39 cellular contexts compared by ENCODE assay signal in the genomic region with DNA sequence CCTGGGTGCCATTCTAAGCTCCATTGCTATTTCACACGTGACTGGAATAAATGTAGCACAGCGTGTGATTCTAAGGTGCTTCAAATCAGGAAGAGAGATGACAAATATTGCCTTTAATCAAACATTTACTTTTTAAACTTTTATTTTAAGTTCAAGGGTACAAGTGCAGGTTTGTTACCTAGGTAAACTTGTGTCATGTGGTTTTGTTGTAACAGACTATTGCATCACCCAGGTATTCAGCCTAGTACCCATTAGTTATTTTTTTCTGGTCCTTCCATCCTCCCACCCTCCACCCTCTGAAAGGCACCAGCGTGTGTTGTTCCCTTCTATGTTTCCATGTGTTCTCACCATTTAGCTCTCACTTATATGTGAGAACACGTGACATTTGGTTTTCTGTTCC.
"Had no signal": no experiment of that assay in that cellular context is flagged by ENCODE, and none has a peak within 500 bp of the region (broad histone marks: within the 10 kb centered on the region; RNA-seq: fewer than 3 reads in every experiment).

No MANE protein-coding gene starts in this region.

- H3K27ac ChIP-seq: adrenal gland, ascending aorta, body of pancreas, brain microvascular endothelial cell, breast epithelium, cardiac muscle cell had no signal

- H3K4me3 Mint-ChIP-seq: activated naive CD4-positive, alpha-beta T cell treated with anti-CD3 and anti-CD28 coated beads for 36 hours; activated naive CD4-positive, alpha-beta T cell treated with anti-CD3 and anti-CD28 coated beads, Interleukin-2, amount 10 ng/mL, durations not matched to agents 7 days and 5 days; activated naive CD4-positive, alpha-beta T cell treated with anti-CD3 and anti-CD28 coated beads, Interleukin-2, amount 50 U/mL, for 24 hours; activated naive CD8-positive, alpha-beta T cell; activated naive CD8-positive, alpha-beta T cell treated with anti-CD3 and anti-CD28 coated beads for 36 hours; activated naive CD8-positive, alpha-beta T cell treated with anti-CD3 and anti-CD28 coated beads, Interleukin-2, amount 10 ng/mL, durations not matched to agents 7 days and 5 days; activated naive CD8-positive, alpha-beta T cell treated with anti-CD3 and anti-CD28 coated beads, Interleukin-2, amount 50 U/mL, for 24 hours; activated T-cell treated with anti-CD3 and anti-CD28 coated beads, Interleukin-2, amount 50 U/mL, for 24 hours; activated T-cell treated with anti-CD3 and anti-CD28 coated beads, Interleukin-2, amount 50 U/mL, for 4 hours; activated T-cell treated with anti-CD3 and anti-CD28 coated beads, Interleukin-2, amount 50 U/mL, for 72 hours; activated T-helper 1 cell treated with anti-CD3 and anti-CD28 coated beads, Interleukin-12 subunit alpha, Interleukin-12 subunit beta, Interleukin-2, Interleukin-4 antibody, amounts not matched to agents 30 ng/mL and 10 ng/mL and 1 ng/mL, durations not matched to agents 14 hours and 24 hours and 36 hours; activated T-helper 17 cell treated with anti-CD3 and anti-CD28 coated beads, Interleukin-2, amount 50 U/mL, for 72 hours; brain; central memory CD8-positive, alpha-beta T cell had no signal

- H3K27ac Mint-ChIP-seq: activated naive CD4-positive, alpha-beta T cell treated with anti-CD3 and anti-CD28 coated beads for 36 hours; activated naive CD4-positive, alpha-beta T cell treated with anti-CD3 and anti-CD28 coated beads, Interleukin-2, amount 10 ng/mL, durations not matched to agents 7 days and 5 days; activated naive CD4-positive, alpha-beta T cell treated with anti-CD3 and anti-CD28 coated beads, Interleukin-2, amount 50 U/mL, for 24 hours; activated naive CD4-positive, alpha-beta T cell treated with anti-CD3 and anti-CD28 coated beads, Interleukin-2, amount 50 U/mL, for 72 hours; activated naive CD8-positive, alpha-beta T cell; activated naive CD8-positive, alpha-beta T cell treated with anti-CD3 and anti-CD28 coated beads for 36 hours; activated naive CD8-positive, alpha-beta T cell treated with anti-CD3 and anti-CD28 coated beads, Interleukin-2, amount 10 ng/mL, durations not matched to agents 7 days and 5 days; activated naive CD8-positive, alpha-beta T cell treated with anti-CD3 and anti-CD28 coated beads, Interleukin-2, amount 50 U/mL, for 24 hours; activated T-cell treated with anti-CD3 and anti-CD28 coated beads, Interleukin-2, amount 50 U/mL, for 24 hours; activated T-cell treated with anti-CD3 and anti-CD28 coated beads, Interleukin-2, amount 50 U/mL, for 72 hours; activated T-helper 1 cell treated with anti-CD3 and anti-CD28 coated beads, Interleukin-12 subunit alpha, Interleukin-12 subunit beta, Interleukin-2, Interleukin-4 antibody, amounts not matched to agents 30 ng/mL and 10 ng/mL and 1 ng/mL, durations not matched to agents 14 hours and 24 hours and 36 hours; activated T-helper 17 cell treated with anti-CD3 and anti-CD28 coated beads, Interleukin-2, amount 50 U/mL, for 72 hours; activated T-helper 2 cell treated with anti-CD3 and anti-CD28 coated beads, Interferon-gamma antibody, Interleukin-2, Interleukin-4, amounts not matched to agents 10 μg/mL and 5 μg/mL and 100 μg/mL, durations not matched to agents 14 hours and 24 hours and 36 hours; brain had no signal

- H3K36me3 Mint-ChIP-seq: activated naive CD4-positive, alpha-beta T cell treated with anti-CD3 and anti-CD28 coated beads, Interleukin-2, amount 10 ng/mL, durations not matched to agents 7 days and 5 days; activated naive CD4-positive, alpha-beta T cell treated with anti-CD3 and anti-CD28 coated beads, Interleukin-2, amount 50 U/mL, for 24 hours; activated naive CD4-positive, alpha-beta T cell treated with anti-CD3 and anti-CD28 coated beads, Interleukin-2, amount 50 U/mL, for 72 hours; activated naive CD8-positive, alpha-beta T cell; activated naive CD8-positive, alpha-beta T cell treated with anti-CD3 and anti-CD28 coated beads for 36 hours; activated naive CD8-positive, alpha-beta T cell treated with anti-CD3 and anti-CD28 coated beads, Interleukin-2, amount 10 ng/mL, durations not matched to agents 7 days and 5 days; brain had no signal

- H3K4me1 Mint-ChIP-seq: activated naive CD4-positive, alpha-beta T cell treated with anti-CD3 and anti-CD28 coated beads, Interleukin-2, amount 10 ng/mL, durations not matched to agents 7 days and 5 days; activated naive CD4-positive, alpha-beta T cell treated with anti-CD3 and anti-CD28 coated beads, Interleukin-2, amount 50 U/mL, for 24 hours; activated naive CD8-positive, alpha-beta T cell treated with anti-CD3 and anti-CD28 coated beads for 36 hours; activated naive CD8-positive, alpha-beta T cell treated with anti-CD3 and anti-CD28 coated beads, Interleukin-2, amount 10 ng/mL, durations not matched to agents 7 days and 5 days; activated naive CD8-positive, alpha-beta T cell treated with anti-CD3 and anti-CD28 coated beads, Interleukin-2, amount 50 U/mL, for 24 hours; activated T-helper 17 cell treated with anti-CD3 and anti-CD28 coated beads, Interleukin-2, amount 50 U/mL, for 72 hours; brain; central memory CD8-positive, alpha-beta T cell had no signal

- H3K27me3 ChIP-seq: adrenal gland, ascending aorta, body of pancreas, brain microvascular endothelial cell, breast epithelium, cardiac muscle cell had no signal

- H3K9me3 ChIP-seq: adrenal gland, ascending aorta, body of pancreas, breast epithelium had no signal

- DNase-seq: activated effector memory CD4-positive, alpha-beta T cell treated with anti-CD3 and anti-CD28 coated beads, Interleukin-2, amount 50 U/mL, for 16 hours; activated effector memory CD4-positive, alpha-beta T cell treated with Interleukin-2 at 50 U/mL for 16 hours; activated gamma-delta T cell; activated gamma-delta T cell treated with Interleukin-2 at 50 U/mL for 16 hours; activated naive CD4-positive, alpha-beta T cell; activated naive CD4-positive, alpha-beta T cell treated with anti-CD3 and anti-CD28 coated beads for 36 hours; activated naive CD4-positive, alpha-beta T cell treated with anti-CD3 and anti-CD28 coated beads, Interleukin-2, amount 10 ng/mL, durations not matched to agents 7 days and 5 days; activated naive CD4-positive, alpha-beta T cell treated with anti-CD3 and anti-CD28 coated beads, Interleukin-2, amount 50 U/mL, for 16 hours; activated naive CD4-positive, alpha-beta T cell treated with Interleukin-2 at 50 U/mL for 16 hours; activated naive CD8-positive, alpha-beta T cell treated with anti-CD3 and anti-CD28 coated beads for 36 hours; activated naive CD8-positive, alpha-beta T cell treated with anti-CD3 and anti-CD28 coated beads, Interleukin-2, amount 10 ng/mL, durations not matched to agents 7 days and 5 days; activated naive CD8-positive, alpha-beta T cell treated with anti-CD3 and anti-CD28 coated beads, Interleukin-2, amount 50 U/mL, for 24 hours; activated T-cell treated with anti-CD3 and anti-CD28 coated beads, Interleukin-2, amount 50 U/mL, for 24 hours; activated T-cell treated with anti-CD3 and anti-CD28 coated beads, Interleukin-2, amount 50 U/mL, for 4 hours; activated T-cell treated with anti-CD3 and anti-CD28 coated beads, Interleukin-2, amount 50 U/mL, for 48 hours; activated T-cell treated with anti-CD3 and anti-CD28 coated beads, Interleukin-2, amount 50 U/mL, for 72 hours; adrenal gland; amniotic stem cell; amygdala; anterior cingulate cortex; aorta; body of pancreas; brain microvascular endothelial cell; caudate nucleus; central memory CD4-positive, alpha-beta T cell; cerebellar nuclear complex had no signal

- H3K27me3 Mint-ChIP-seq: activated naive CD4-positive, alpha-beta T cell treated with anti-CD3 and anti-CD28 coated beads, Interleukin-2, amount 10 ng/mL, durations not matched to agents 7 days and 5 days; activated naive CD4-positive, alpha-beta T cell treated with anti-CD3 and anti-CD28 coated beads, Interleukin-2, amount 50 U/mL, for 24 hours; activated naive CD8-positive, alpha-beta T cell; activated naive CD8-positive, alpha-beta T cell treated with anti-CD3 and anti-CD28 coated beads for 36 hours; activated naive CD8-positive, alpha-beta T cell treated with anti-CD3 and anti-CD28 coated beads, Interleukin-2, amount 10 ng/mL, durations not matched to agents 7 days and 5 days; activated naive CD8-positive, alpha-beta T cell treated with anti-CD3 and anti-CD28 coated beads, Interleukin-2, amount 50 U/mL, for 24 hours; activated T-cell treated with anti-CD3 and anti-CD28 coated beads, Interleukin-2, amount 50 U/mL, for 24 hours; activated T-helper 17 cell treated with anti-CD3 and anti-CD28 coated beads, Interleukin-2, amount 50 U/mL, for 72 hours; central memory CD8-positive, alpha-beta T cell had no signal

- H3K4me3 ChIP-seq: adrenal gland, ascending aorta, body of pancreas, breast epithelium, cardiac muscle cell had no signal

- H3K9me3 Mint-ChIP-seq: activated naive CD4-positive, alpha-beta T cell treated with anti-CD3 and anti-CD28 coated beads, Interleukin-2, amount 50 U/mL, for 72 hours; activated T-helper 1 cell treated with anti-CD3 and anti-CD28 coated beads, Interleukin-12 subunit alpha, Interleukin-12 subunit beta, Interleukin-2, Interleukin-4 antibody, amounts not matched to agents 30 ng/mL and 10 ng/mL and 1 ng/mL, durations not matched to agents 14 hours and 24 hours and 36 hours; activated T-helper 2 cell treated with anti-CD3 and anti-CD28 coated beads, Interferon-gamma antibody, Interleukin-2, Interleukin-4, amounts not matched to agents 10 μg/mL and 5 μg/mL and 100 μg/mL, durations not matched to agents 14 hours and 24 hours and 36 hours had no signal

- H3K4me1 ChIP-seq: adrenal gland, ascending aorta, body of pancreas, breast epithelium had no signal

- H3K36me3 ChIP-seq: adrenal gland, ascending aorta, brain microvascular endothelial cell, breast epithelium, cardiac muscle cell had no signal

- ATAC-seq: activated naive CD4-positive, alpha-beta T cell treated with anti-CD3 and anti-CD28 coated beads, Interleukin-2, amount 50 U/mL, for 72 hours; activated naive CD8-positive, alpha-beta T cell treated with anti-CD3 and anti-CD28 coated beads, Interleukin-2, amount 50 U/mL, for 24 hours; activated T-cell treated with anti-CD3 and anti-CD28 coated beads, Interleukin-2, amount 50 U/mL, for 4 hours; activated T-cell treated with anti-CD3 and anti-CD28 coated beads, Interleukin-2, amount 50 U/mL, for 72 hours; activated T-helper 17 cell treated with anti-CD3 and anti-CD28 coated beads, Interleukin-2, amount 50 U/mL, for 72 hours; body of pancreas had no signal

- FAIRE-seq: astrocyte, bronchial epithelial cell had no signal
